1 cellular context compared by ENCODE assay signal in genomic region chr17:43994272-43995149, GRCh38.
TF ChIP-seq lines count a peak whose summit lies in the region.

No MANE protein-coding gene starts in this region.

TF ChIP-seq in K562, 482 proteins besides CTCF, POLR2A, EP300 and RAD21 (continued from another document):
- peak; percentile 49; the same call in 1 of the 2 replicates for TF ChIP-seq ZBTB7A (IDR thresholded peaks at IDR 0.05; ENCODE audit: borderline replicate concordance, control insufficient read depth, low read depth, low read length)
- peak; percentile 55; the same call in 1 of the 2 replicates for TF ChIP-seq L3MBTL2 (IDR thresholded peaks at IDR 0.05)
- TF ChIP-seq NR3C1 (CRISPR knock-in tag; IDR thresholded peaks at IDR 0.05) = no peak
- no peak for TF ChIP-seq ID3 (CRISPR knock-in tag; IDR thresholded peaks at IDR 0.05)
- no peak for TF ChIP-seq ID3 (tag; IDR thresholded peaks at IDR 0.05)
- no peak for TF ChIP-seq ZNF57 (CRISPR knock-in tag; IDR thresholded peaks at IDR 0.05)
- TF ChIP-seq TFAP4 (CRISPR knock-in tag; IDR thresholded peaks at IDR 0.05; ENCODE audit: borderline replicate concordance) = peak; percentile 59; the same call in 1 of the 2 replicates
- TF ChIP-seq CREBBP (IDR thresholded peaks at IDR 0.05; ENCODE audit: low read depth, low read length) = no peak
- no peak for TF ChIP-seq ZNF444 (CRISPR knock-in tag; IDR thresholded peaks at IDR 0.05)
- TF ChIP-seq MAZ (CRISPR knock-in tag; conservative IDR thresholded peaks at IDR 0.05 in 1 of 2, IDR thresholded peaks at IDR 0.05 in 1 of 2) = peak in 1 of 2 experiments; percentile 48; a peak in 2 of 4 replicates
- TF ChIP-seq SIN3B (IDR thresholded peaks at IDR 0.05; ENCODE audit: low read depth) = no peak
- TF ChIP-seq MAX (CRISPR knock-in tag; IDR thresholded peaks at IDR 0.05) = peak; percentile 64
- no peak for TF ChIP-seq ZNF76 (CRISPR knock-in tag; IDR thresholded peaks at IDR 0.05; ENCODE audit: borderline replicate concordance)
- TF ChIP-seq PKNOX1 (IDR thresholded peaks at IDR 0.05) = no peak
- peak; percentile 68 for TF ChIP-seq CHD2 (IDR thresholded peaks at IDR 0.05; ENCODE audit: low read depth, low read length)
- no peak for TF ChIP-seq POLR2AphosphoS2 (IDR thresholded peaks at IDR 0.05; ENCODE audit: low read length)
- TF ChIP-seq BHLHE40 (IDR thresholded peaks at IDR 0.05; ENCODE audit: low read length) = peak; percentile 25; the same call in 1 of the 2 replicates
- TF ChIP-seq STAG1 (CRISPR knock-in tag; IDR thresholded peaks at IDR 0.05; ENCODE audit: borderline replicate concordance) = peak; percentile 53; the same call in 1 of the 2 replicates
- no peak for TF ChIP-seq BCL6 (CRISPR knock-in tag; IDR thresholded peaks at IDR 0.05)
- no peak for TF ChIP-seq SFPQ (IDR thresholded peaks at IDR 0.05; ENCODE audit: low read depth, low read length)
- TF ChIP-seq JUND (IDR thresholded peaks at IDR 0.05; ENCODE audit: borderline replicate concordance, low read depth, low read length) = no peak; the same call in 1 of the 2 replicates
- TF ChIP-seq JUND (tag; IDR thresholded peaks at IDR 0.05; ENCODE audit: borderline replicate concordance, low read depth, low read length) = no peak
- peak; percentile 84 for TF ChIP-seq BRD9 (IDR thresholded peaks at IDR 0.05; ENCODE audit: low read depth, partially characterized antibody)
- no peak for TF ChIP-seq STAT5A (IDR thresholded peaks at IDR 0.05; ENCODE audit: borderline replicate concordance, low read length)
- TF ChIP-seq DEAF1 (CRISPR knock-in tag; IDR thresholded peaks at IDR 0.05) = peak; percentile 76
- TF ChIP-seq CREM (IDR thresholded peaks at IDR 0.05; ENCODE audit: low read depth) = peak; percentile 57
- peak; percentile 41; the same call in 1 of the 2 replicates for TF ChIP-seq CTBP1 (IDR thresholded peaks at IDR 0.05; ENCODE audit: borderline replicate concordance)
- no peak for TF ChIP-seq ZNF121 (CRISPR knock-in tag; conservative IDR thresholded peaks at IDR 0.05)
- TF ChIP-seq NFRKB (IDR thresholded peaks at IDR 0.05; ENCODE audit: low read depth) = no peak
- TF ChIP-seq ATF4 (CRISPR knock-in tag; IDR thresholded peaks at IDR 0.05) = no peak
- TF ChIP-seq KLF1 (tag; IDR thresholded peaks at IDR 0.05) = no peak
- TF ChIP-seq PURB (CRISPR knock-in tag; IDR thresholded peaks at IDR 0.05; ENCODE audit: low read depth) = no peak
- no peak for TF ChIP-seq RNF2 (IDR thresholded peaks at IDR 0.05)
- peak; percentile 36; the same call in 1 of the 2 replicates for TF ChIP-seq POLR2G (IDR thresholded peaks at IDR 0.05; ENCODE audit: low read depth, low read length)
- TF ChIP-seq ARID2 (IDR thresholded peaks at IDR 0.05) = peak; percentile 71; the same call in 1 of the 2 replicates
